In the genomic region with DNA sequence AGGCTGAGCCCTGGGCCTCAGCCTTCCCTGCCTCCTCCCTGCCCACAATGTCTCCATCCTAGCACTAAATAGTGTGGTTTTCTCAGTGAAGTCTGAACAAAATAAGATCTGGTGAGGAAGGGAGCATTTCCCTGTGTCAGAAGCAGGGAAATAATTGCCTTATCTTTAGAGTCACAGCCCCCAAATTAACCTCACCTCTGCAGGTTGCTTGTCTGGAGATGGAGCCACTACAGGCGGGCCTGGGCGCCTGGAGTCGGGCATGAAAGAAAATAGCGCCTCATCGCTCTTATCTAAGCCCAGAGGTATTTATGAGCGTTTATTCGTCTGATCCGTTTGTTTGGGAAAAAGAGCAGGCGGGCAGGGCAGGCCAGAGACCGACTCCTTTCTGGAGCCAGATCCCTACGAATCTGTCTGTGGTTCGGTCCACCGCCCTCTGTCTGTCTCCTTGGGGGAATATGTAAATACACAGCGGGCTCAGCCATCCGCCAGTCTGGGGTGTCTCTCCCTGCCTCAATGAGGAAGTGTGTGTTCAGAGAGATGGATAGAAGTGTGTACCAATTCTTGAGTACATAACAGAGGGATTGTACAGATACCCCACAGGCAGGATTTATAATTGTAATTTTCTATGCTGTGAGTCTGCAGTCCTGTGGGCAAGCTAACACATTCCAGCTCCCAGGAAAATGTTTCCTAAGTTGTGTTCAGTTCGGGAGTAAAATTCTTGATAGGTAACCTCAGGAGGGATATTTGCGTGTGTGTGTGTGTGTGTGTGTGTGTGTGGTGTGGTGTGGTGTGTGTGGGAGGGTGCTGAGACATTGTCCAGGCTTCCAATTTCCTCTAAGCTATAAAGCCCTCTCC, we compare ENCODE assay signal across 1 cellular context.
A peak's percentile ranks its signal among the peaks of the same experiment; 100 is the strongest.
TF ChIP-seq lines count a peak whose summit lies in the region.

No MANE protein-coding gene starts in this region.

TF ChIP-seq in HEK293, 187 proteins besides CTCF, POLR2A, EP300 and RAD21 (continued from another document and continues in another):
- TF ChIP-seq, protein P1, sequence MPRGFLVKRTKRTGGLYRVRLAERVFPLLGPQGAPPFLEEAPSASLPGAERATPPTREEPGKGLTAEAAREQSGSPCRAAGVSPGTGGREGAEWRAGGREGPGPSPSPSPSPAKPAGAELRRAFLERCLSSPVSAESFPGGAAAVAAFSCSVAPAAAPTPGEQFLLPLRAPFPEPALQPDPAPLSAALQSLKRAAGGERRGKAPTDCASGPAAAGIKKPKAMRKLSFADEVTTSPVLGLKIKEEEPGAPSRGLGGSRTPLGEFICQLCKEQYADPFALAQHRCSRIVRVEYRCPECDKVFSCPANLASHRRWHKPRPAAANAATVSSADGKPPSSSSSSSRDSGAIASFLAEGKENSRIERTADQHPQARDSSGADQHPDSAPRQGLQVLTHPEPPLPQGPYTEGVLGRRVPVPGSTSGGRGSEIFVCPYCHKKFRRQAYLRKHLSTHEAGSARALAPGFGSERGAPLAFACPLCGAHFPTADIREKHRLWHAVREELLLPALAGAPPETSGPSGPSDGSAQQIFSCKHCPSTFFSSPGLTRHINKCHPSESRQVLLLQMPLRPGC (tag by site-specific recombination; IDR thresholded peaks at IDR 0.05), result no peak
- TF ChIP-seq, protein P2, sequence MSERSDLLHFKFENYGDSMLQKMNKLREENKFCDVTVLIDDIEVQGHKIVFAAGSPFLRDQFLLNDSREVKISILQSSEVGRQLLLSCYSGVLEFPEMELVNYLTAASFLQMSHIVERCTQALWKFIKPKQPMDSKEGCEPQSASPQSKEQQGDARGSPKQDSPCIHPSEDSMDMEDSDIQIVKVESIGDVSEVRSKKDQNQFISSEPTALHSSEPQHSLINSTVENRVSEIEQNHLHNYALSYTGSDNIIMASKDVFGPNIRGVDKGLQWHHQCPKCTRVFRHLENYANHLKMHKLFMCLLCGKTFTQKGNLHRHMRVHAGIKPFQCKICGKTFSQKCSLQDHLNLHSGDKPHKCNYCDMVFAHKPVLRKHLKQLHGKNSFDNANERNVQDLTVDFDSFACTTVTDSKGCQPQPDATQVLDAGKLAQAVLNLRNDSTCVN (tag by site-specific recombination; optimal IDR thresholded peaks at IDR 0.05), result no peak
- TF ChIP-seq, protein P3, sequence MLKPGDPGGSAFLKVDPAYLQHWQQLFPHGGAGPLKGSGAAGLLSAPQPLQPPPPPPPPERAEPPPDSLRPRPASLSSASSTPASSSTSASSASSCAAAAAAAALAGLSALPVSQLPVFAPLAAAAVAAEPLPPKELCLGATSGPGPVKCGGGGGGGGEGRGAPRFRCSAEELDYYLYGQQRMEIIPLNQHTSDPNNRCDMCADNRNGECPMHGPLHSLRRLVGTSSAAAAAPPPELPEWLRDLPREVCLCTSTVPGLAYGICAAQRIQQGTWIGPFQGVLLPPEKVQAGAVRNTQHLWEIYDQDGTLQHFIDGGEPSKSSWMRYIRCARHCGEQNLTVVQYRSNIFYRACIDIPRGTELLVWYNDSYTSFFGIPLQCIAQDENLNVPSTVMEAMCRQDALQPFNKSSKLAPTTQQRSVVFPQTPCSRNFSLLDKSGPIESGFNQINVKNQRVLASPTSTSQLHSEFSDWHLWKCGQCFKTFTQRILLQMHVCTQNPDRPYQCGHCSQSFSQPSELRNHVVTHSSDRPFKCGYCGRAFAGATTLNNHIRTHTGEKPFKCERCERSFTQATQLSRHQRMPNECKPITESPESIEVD (tag by site-specific recombination; IDR thresholded peaks at IDR 0.05), result no peak; the same call in 1 of the 2 replicates
- TF ChIP-seq GLIS2 (tag by site-specific recombination; IDR thresholded peaks at IDR 0.05) (peak; percentile 28; the same call in 1 of the 2 replicates), ZNF664 (tag by site-specific recombination; IDR thresholded peaks at IDR 0.05) (no peak; the same call in 1 of the 2 replicates), SETDB1 (IDR thresholded peaks at IDR 0.05; ENCODE audit: insufficient read length, low read length) (no peak), ZEB2 (tag by site-specific recombination; IDR thresholded peaks at IDR 0.05) (peak; percentile 44; the same call in 1 of the 2 replicates), ZNF792 (tag by site-specific recombination; IDR thresholded peaks at IDR 0.05) (no peak; the same call in 1 of the 2 replicates), TCF7L2 (IDR thresholded peaks at IDR 0.05; ENCODE audit: borderline replicate concordance, low read depth, low read length) (peak; percentile 88; the same call in 1 of the 2 replicates), ZNF335 (tag by site-specific recombination; conservative IDR thresholded peaks at IDR 0.05) (peak; percentile 69), ZNF658 (tag by site-specific recombination; IDR thresholded peaks at IDR 0.05) (no peak), ZNF223 (tag by site-specific recombination; IDR thresholded peaks at IDR 0.05) (no peak), ZNF114 (tag by site-specific recombination; IDR thresholded peaks at IDR 0.05) (no peak), BCL11B (tag by site-specific recombination; IDR thresholded peaks at IDR 0.05; ENCODE audit: low read depth) (peak; percentile 31; the same call in 1 of the 2 replicates), ZNF677 (tag by site-specific recombination; IDR thresholded peaks at IDR 0.05) (no peak), SALL2 (tag by site-specific recombination; IDR thresholded peaks at IDR 0.05; ENCODE audit: borderline replicate concordance) (peak; percentile 59; the same call in 1 of the 2 replicates), ZNF112 (tag by site-specific recombination; IDR thresholded peaks at IDR 0.05) (no peak), ZNF175 (tag by site-specific recombination; IDR thresholded peaks at IDR 0.05) (no peak), ZNF155 (tag by site-specific recombination; IDR thresholded peaks at IDR 0.05) (no peak), EGR2 (tag by site-specific recombination; IDR thresholded peaks at IDR 0.05; ENCODE audit: low read depth) (peak; percentile 99), ZNF311 (tag by site-specific recombination; IDR thresholded peaks at IDR 0.05; ENCODE audit: borderline replicate concordance) (no peak), KLF8 (tag by site-specific recombination; IDR thresholded peaks at IDR 0.05) (peak; percentile 72), ZBTB20 (tag by site-specific recombination; IDR thresholded peaks at IDR 0.05) (peak; percentile 99), IKZF3 (tag by site-specific recombination; IDR thresholded peaks at IDR 0.05) (peak; percentile 29), ZNF785 (tag by site-specific recombination; IDR thresholded peaks at IDR 0.05) (no peak), HOXA7 (CRISPR knock-in tag; IDR thresholded peaks at IDR 0.05; ENCODE audit: borderline replicate concordance) (no peak), GLIS1 (tag by site-specific recombination; IDR thresholded peaks at IDR 0.05) (peak; percentile 76), ZNF660 (tag by site-specific recombination; IDR thresholded peaks at IDR 0.05) (0 out of 2 replicates have a peak, but pooled peaks have one; percentile 16), BCL11A (tag by site-specific recombination; IDR thresholded peaks at IDR 0.05; ENCODE audit: low read depth) (0 out of 2 replicates have a peak, but pooled peaks have one; percentile 37), HOXD13 (CRISPR knock-in tag; IDR thresholded peaks at IDR 0.05; ENCODE audit: borderline replicate concordance) (peak; percentile 81; the same call in 1 of the 2 replicates), ZNF654 (tag by site-specific recombination; IDR thresholded peaks at IDR 0.05; ENCODE audit: low read depth) (no peak), ZNF776 (tag by site-specific recombination; IDR thresholded peaks at IDR 0.05; ENCODE audit: borderline replicate concordance) (no peak), ZNF391 (tag by site-specific recombination; IDR thresholded peaks at IDR 0.05; ENCODE audit: borderline replicate concordance, low read depth) (peak; percentile 72; the same call in 1 of the 2 replicates), ZNF324 (tag by site-specific recombination; IDR thresholded peaks at IDR 0.05) (no peak), KLF10 (tag by site-specific recombination; IDR thresholded peaks at IDR 0.05) (peak; percentile 28; the same call in 1 of the 2 replicates), ZNF600 (tag by site-specific recombination; IDR thresholded peaks at IDR 0.05) (peak; percentile 88)
- TF ChIP-seq, protein P4, sequence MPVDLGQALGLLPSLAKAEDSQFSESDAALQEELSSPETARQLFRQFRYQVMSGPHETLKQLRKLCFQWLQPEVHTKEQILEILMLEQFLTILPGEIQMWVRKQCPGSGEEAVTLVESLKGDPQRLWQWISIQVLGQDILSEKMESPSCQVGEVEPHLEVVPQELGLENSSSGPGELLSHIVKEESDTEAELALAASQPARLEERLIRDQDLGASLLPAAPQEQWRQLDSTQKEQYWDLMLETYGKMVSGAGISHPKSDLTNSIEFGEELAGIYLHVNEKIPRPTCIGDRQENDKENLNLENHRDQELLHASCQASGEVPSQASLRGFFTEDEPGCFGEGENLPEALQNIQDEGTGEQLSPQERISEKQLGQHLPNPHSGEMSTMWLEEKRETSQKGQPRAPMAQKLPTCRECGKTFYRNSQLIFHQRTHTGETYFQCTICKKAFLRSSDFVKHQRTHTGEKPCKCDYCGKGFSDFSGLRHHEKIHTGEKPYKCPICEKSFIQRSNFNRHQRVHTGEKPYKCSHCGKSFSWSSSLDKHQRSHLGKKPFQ (tag by site-specific recombination; IDR thresholded peaks at IDR 0.05), result peak; percentile 65
- TF ChIP-seq, protein P5, sequence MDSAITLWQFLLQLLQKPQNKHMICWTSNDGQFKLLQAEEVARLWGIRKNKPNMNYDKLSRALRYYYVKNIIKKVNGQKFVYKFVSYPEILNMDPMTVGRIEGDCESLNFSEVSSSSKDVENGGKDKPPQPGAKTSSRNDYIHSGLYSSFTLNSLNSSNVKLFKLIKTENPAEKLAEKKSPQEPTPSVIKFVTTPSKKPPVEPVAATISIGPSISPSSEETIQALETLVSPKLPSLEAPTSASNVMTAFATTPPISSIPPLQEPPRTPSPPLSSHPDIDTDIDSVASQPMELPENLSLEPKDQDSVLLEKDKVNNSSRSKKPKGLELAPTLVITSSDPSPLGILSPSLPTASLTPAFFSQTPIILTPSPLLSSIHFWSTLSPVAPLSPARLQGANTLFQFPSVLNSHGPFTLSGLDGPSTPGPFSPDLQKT (IDR thresholded peaks at IDR 0.05; ENCODE audit: borderline replicate concordance, low read depth, low read length), result no peak
- TF ChIP-seq, protein P6, sequence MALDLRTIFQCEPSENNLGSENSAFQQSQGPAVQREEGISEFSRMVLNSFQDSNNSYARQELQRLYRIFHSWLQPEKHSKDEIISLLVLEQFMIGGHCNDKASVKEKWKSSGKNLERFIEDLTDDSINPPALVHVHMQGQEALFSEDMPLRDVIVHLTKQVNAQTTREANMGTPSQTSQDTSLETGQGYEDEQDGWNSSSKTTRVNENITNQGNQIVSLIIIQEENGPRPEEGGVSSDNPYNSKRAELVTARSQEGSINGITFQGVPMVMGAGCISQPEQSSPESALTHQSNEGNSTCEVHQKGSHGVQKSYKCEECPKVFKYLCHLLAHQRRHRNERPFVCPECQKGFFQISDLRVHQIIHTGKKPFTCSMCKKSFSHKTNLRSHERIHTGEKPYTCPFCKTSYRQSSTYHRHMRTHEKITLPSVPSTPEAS (tag by site-specific recombination; IDR thresholded peaks at IDR 0.05), result peak; percentile 93
- TF ChIP-seq, protein P7, sequence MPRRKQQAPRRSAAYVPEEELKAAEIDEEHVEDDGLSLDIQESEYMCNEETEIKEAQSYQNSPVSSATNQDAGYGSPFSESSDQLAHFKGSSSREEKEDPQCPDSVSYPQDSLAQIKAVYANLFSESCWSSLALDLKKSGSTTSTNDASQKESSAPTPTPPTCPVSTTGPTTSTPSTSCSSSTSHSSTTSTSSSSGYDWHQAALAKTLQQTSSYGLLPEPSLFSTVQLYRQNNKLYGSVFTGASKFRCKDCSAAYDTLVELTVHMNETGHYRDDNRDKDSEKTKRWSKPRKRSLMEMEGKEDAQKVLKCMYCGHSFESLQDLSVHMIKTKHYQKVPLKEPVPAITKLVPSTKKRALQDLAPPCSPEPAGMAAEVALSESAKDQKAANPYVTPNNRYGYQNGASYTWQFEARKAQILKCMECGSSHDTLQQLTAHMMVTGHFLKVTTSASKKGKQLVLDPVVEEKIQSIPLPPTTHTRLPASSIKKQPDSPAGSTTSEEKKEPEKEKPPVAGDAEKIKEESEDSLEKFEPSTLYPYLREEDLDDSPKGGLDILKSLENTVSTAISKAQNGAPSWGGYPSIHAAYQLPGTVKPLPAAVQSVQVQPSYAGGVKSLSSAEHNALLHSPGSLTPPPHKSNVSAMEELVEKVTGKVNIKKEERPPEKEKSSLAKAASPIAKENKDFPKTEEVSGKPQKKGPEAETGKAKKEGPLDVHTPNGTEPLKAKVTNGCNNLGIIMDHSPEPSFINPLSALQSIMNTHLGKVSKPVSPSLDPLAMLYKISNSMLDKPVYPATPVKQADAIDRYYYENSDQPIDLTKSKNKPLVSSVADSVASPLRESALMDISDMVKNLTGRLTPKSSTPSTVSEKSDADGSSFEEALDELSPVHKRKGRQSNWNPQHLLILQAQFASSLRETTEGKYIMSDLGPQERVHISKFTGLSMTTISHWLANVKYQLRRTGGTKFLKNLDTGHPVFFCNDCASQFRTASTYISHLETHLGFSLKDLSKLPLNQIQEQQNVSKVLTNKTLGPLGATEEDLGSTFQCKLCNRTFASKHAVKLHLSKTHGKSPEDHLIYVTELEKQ (tag by site-specific recombination; IDR thresholded peaks at IDR 0.05; ENCODE audit: borderline replicate concordance), result peak; percentile 64; the same call in 1 of the 2 replicates
- TF ChIP-seq, protein P8, sequence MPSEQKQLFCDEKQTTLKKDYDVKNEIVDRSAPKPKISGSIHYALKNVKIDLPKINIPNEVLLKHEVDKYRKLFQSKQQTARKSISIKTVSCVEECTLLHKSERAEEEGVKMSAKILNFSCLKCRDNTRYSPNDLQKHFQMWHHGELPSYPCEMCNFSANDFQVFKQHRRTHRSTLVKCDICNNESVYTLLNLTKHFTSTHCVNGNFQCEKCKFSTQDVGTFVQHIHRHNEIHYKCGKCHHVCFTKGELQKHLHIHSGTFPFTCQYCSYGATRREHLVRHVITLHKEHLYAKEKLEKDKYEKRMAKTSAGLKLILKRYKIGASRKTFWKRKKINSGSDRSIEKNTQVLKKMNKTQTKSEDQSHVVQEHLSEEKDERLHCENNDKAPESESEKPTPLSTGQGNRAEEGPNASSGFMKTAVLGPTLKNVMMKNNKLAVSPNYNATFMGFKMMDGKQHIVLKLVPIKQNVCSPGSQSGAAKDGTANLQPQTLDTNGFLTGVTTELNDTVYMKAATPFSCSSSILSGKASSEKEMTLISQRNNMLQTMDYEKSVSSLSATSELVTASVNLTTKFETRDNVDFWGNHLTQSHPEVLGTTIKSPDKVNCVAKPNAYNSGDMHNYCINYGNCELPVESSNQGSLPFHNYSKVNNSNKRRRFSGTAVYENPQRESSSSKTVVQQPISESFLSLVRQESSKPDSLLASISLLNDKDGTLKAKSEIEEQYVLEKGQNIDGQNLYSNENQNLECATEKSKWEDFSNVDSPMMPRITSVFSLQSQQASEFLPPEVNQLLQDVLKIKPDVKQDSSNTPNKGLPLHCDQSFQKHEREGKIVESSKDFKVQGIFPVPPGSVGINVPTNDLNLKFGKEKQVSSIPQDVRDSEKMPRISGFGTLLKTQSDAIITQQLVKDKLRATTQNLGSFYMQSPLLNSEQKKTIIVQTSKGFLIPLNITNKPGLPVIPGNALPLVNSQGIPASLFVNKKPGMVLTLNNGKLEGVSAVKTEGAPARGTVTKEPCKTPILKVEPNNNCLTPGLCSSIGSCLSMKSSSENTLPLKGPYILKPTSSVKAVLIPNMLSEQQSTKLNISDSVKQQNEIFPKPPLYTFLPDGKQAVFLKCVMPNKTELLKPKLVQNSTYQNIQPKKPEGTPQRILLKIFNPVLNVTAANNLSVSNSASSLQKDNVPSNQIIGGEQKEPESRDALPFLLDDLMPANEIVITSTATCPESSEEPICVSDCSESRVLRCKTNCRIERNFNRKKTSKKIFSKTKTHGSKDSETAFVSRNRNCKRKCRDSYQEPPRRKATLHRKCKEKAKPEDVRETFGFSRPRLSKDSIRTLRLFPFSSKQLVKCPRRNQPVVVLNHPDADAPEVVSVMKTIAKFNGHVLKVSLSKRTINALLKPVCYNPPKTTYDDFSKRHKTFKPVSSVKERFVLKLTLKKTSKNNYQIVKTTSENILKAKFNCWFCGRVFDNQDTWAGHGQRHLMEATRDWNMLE (tag by site-specific recombination; conservative IDR thresholded peaks at IDR 0.05; ENCODE audit: low read depth), result no peak
